ENCODE assay signal across 18 cellular contexts in the genomic region with DNA sequence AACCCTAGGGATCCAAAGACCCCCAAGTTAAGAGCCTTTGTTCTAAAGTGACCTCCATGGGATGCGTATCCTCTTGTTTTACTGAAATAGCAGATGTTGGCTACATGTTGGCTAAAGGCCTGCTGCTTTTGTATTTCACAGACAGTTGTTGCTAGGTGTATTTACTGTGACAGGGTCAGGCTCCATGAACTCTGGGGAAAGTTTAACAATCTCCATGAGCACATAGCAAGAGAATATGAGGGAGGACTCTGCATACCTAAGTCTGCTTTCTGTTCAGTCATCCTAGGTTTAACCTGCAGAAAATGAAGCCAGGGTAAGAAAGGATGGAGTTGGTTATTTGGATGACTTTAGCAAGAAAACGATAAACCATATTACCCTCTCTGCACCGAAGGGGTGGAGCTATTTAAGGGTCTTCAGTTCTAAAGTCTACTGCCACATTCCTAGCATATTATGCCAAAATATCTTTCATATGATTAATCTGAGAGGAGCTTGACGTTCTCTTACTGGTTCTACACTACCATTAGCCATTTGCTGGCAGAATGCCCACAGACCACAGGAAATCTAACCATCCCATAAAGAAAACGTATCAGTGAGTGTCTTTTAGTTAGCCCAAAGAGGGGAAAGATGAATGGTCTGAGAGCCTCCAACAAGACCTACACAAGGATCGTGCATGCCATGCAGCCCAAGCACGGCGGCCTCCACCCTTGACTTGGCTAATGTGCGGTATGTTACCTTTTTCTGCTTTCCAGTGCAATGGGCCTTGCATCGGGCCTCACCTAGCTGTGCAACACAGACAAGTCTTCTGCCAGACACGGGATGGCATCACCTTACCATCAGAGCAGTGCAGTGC.
DNase-seq lines count a peak whose midpoint lies in the region; ATAC-seq, FAIRE-seq and TF ChIP-seq lines count a peak whose summit lies in the region.
"Had no signal": no experiment of that assay in that cellular context is flagged by ENCODE, and none has a peak within 500 bp of the region (broad histone marks: within the 10 kb centered on the region; RNA-seq: fewer than 3 reads in every experiment).

No MANE protein-coding gene starts in this region.

- H3K9me3 Mint-ChIP-seq in CD8-positive, alpha-beta T cell: peaks cover 17% of the 10 kb centered on the region

- DNase-seq in H54 (ENCODE audit: insufficient read length, low spot score): peak; percentile 41
- DNase-seq in RPMI7951 (ENCODE audit: low read depth): peak; percentile 76
- peak; percentile 59 for DNase-seq in fibroblast of the aortic adventitia (ENCODE audit: low read depth)
- peak; percentile 37 for DNase-seq in renal cortical epithelial cell (ENCODE audit: low read depth)
- DNase-seq in HAP-1 (ENCODE audit: low spot score in 2 of 2): no peak
- DNase-seq in tibial nerve (ENCODE audit: low spot score in 2 of 2): no peak
- DNase-seq in CD8-positive, alpha-beta T cell: no peak
- DNase-seq: body of pancreas; MM.1S; naive thymus-derived CD4-positive, alpha-beta T cell; NCI-H2081 treated with DMSO at 0.1 percent for 48 hours; NCI-H774; stimulated activated CD4-positive, alpha-beta T cell treated with anti-CD3 and anti-CD28 coated beads, Interleukin-1b, Interleukin-23, amount 100 ng/mL, for 48 hours; substantia nigra; T-helper 1 cell had no signal

- intact Hi-C loops in CD8-positive, alpha-beta T cell (cut with DNase I, micrococcal nuclease): no loop called here

- CTCF ChIA-PET in CD8-positive, alpha-beta T cell (lab: Charles Lee): no interaction called here

- in situ Hi-C loops in HAP-1 (cut with MboI; ENCODE audit: low sequenced_read_pairs): no loop called here

- H3K4me3 ChIP-seq in fibroblast of the aortic adventitia (ENCODE audit: low read depth, low read length): no peak overlapping the region
- no peak overlapping the region for H3K4me3 ChIP-seq in HAP-1
- H3K4me3 ChIP-seq in tibial nerve: no peak overlapping the region
- no peak overlapping the region for H3K4me3 ChIP-seq in CD8-positive, alpha-beta T cell (ENCODE audit: low read depth, low read length)
- H3K4me3 ChIP-seq: body of pancreas had no signal

- H3K36me3 ChIP-seq in HAP-1 (replicated peaks) (no peaks in the 10 kb centered on the region), tibial nerve (no peaks in the 10 kb centered on the region)
- no peaks in the 10 kb centered on the region for H3K36me3 ChIP-seq in CD8-positive, alpha-beta T cell (ENCODE audit: insufficient read depth, low read length)

- no peaks in the 10 kb centered on the region for H3K4me1 Mint-ChIP-seq in CD8-positive, alpha-beta T cell (ENCODE audit: low read depth)
- H3K4me1 Mint-ChIP-seq: B cell; naive thymus-derived CD4-positive, alpha-beta T cell had no signal

- TF ChIP-seq CTCF in fibroblast of the aortic adventitia (IDR thresholded peaks at IDR 0.05; ENCODE audit: insufficient read depth, low read length): no peak
- no peak for TF ChIP-seq CTCF in tibial nerve (IDR thresholded peaks at IDR 0.05)
- no peak for TF ChIP-seq CTCF in CD8-positive, alpha-beta T cell (IDR thresholded peaks at IDR 0.05)

- no peak overlapping the region for H3K27ac Mint-ChIP-seq in CD8-positive, alpha-beta T cell
- H3K27ac Mint-ChIP-seq: B cell; naive thymus-derived CD4-positive, alpha-beta T cell had no signal

- TF ChIP-seq POLR2A in H54 (IDR thresholded peaks at IDR 0.05; ENCODE audit: low read depth, low read length) (no peak), tibial nerve (IDR thresholded peaks at IDR 0.05) (no peak)

- H3K27ac ChIP-seq in tibial nerve: no peak overlapping the region
- H3K27ac ChIP-seq in CD8-positive, alpha-beta T cell (ENCODE audit: low read depth, low read length): no peak overlapping the region
- H3K27ac ChIP-seq: body of pancreas, RWPE1 had no signal

- H3K4me1 ChIP-seq in HAP-1: no peaks in the 10 kb centered on the region
- H3K4me1 ChIP-seq in tibial nerve: peaks cover 0 to 6% (median 0%) of the 10 kb centered on the region in 4 donors
- no peaks in the 10 kb centered on the region for H3K4me1 ChIP-seq in CD8-positive, alpha-beta T cell (ENCODE audit: insufficient read depth, low read length)
- H3K4me1 ChIP-seq: body of pancreas had no signal

- 71 to 78% methylated on average over 11 of the region's 11 CpGs for WGBS in tibial nerve, 2 donors

- POLR2A ChIA-PET in CD8-positive, alpha-beta T cell (lab: Charles Lee): interaction anchor here (0.7 kb wide), 1 partner anchor 144 kb away, joined by 3 read pairs; no protein-coding TSS in a partner anchor

- H3K27me3 ChIP-seq in HAP-1 (ENCODE audit: low read depth) (no peaks in the 10 kb centered on the region), tibial nerve (no peaks in the 10 kb centered on the region)
- no peaks in the 10 kb centered on the region for H3K27me3 ChIP-seq in CD8-positive, alpha-beta T cell (ENCODE audit: insufficient read depth, low read length)
- H3K27me3 ChIP-seq: body of pancreas had no signal

- peak; percentile 96 for FAIRE-seq in H54 (lab: Jason Lieb, UNC)

- no peak overlapping the region for H3K4me3 Mint-ChIP-seq in CD8-positive, alpha-beta T cell
- H3K4me3 Mint-ChIP-seq: B cell; naive thymus-derived CD4-positive, alpha-beta T cell had no signal

- TF ChIP-seq EP300 in tibial nerve (IDR thresholded peaks at IDR 0.05): no peak

- H3K27me3 Mint-ChIP-seq in CD8-positive, alpha-beta T cell (ENCODE audit: low read depth): peaks cover 8% of the 10 kb centered on the region

- ATAC-seq in GM18907 (IDR thresholded peaks at IDR 0.05; ENCODE audit: unreplicated experiment): no peak
- no peak for ATAC-seq in CD8-positive, alpha-beta T cell
- ATAC-seq: body of pancreas; naive thymus-derived CD4-positive, alpha-beta T cell had no signal

- no peaks in the 10 kb centered on the region for H3K9me3 ChIP-seq in HAP-1
- H3K9me3 ChIP-seq in tibial nerve: peaks cover 0 to 23% (median 2%) of the 10 kb centered on the region in 4 donors
- no peaks in the 10 kb centered on the region for H3K9me3 ChIP-seq in CD8-positive, alpha-beta T cell (ENCODE audit: low read length)
- H3K9me3 ChIP-seq: body of pancreas had no signal

- H3K36me3 Mint-ChIP-seq in CD8-positive, alpha-beta T cell: no peaks in the 10 kb centered on the region

Comparison
In these comparisons a context has a peak if more than half of its experiments do, and no peak if none do; other contexts are left out.
1. DNase-seq: peak in H54 (single experiment), RPMI7951 (single experiment), fibroblast of the aortic adventitia (single experiment) and renal cortical epithelial cell (single experiment); none in HAP-1 (0 of 2), tibial nerve (0 of 2) and CD8-positive, alpha-beta T cell (0 of 7).